In genomic region chr1:21242846-21243245, GRCh38 we compare ENCODE assay signal across 15 cellular contexts. TPM values are rescaled to one million over a fixed set of nuclear protein-coding genes. Genes with fewer than 3 reads are reported as not detected.
DNase-seq lines count a peak whose midpoint lies in the region; FAIRE-seq and TF ChIP-seq lines count a peak whose summit lies in the region.
"Had no signal": no experiment of that assay in that cellular context is flagged by ENCODE, and none has a peak within 500 bp of the region (broad histone marks: within the 10 kb centered on the region; RNA-seq: fewer than 3 reads in every experiment).

No MANE protein-coding gene starts in this region.

- H3K27ac ChIP-seq in OCI-LY7 (ENCODE audit: low read depth, low read length, poor library complexity, severe bottlenecking) = no peak overlapping the region
- H3K27ac ChIP-seq in mesenchymal stem cell (ENCODE audit: low read length, poor library complexity, severe bottlenecking) = no peak overlapping the region
- H3K27ac ChIP-seq: A549 had no signal

- no peak overlapping the region for H2BK120ac ChIP-seq in mesenchymal stem cell (ENCODE audit: low read depth, low read length)

- TF ChIP-seq CTCF in HFFc6 (IDR thresholded peaks at IDR 0.05) (no peak), choroid plexus epithelial cell (conservative IDR thresholded peaks at IDR 0.05; ENCODE audit: low read depth, low read length) (no peak), OCI-LY7 (conservative IDR thresholded peaks at IDR 0.05; ENCODE audit: low read length) (no peak)

- no peak overlapping the region for H2AFZ ChIP-seq in OCI-LY7 (ENCODE audit: low read length)
- no peak overlapping the region for H2AFZ ChIP-seq in mesenchymal stem cell (ENCODE audit: low read depth, low read length)

- H3K23ac ChIP-seq in mesenchymal stem cell (ENCODE audit: low read length in 2 of 2) = no peak overlapping the region

- POLR2A ChIA-PET in OCI-LY7 (lab: Charles Lee) = no interaction called here

- peak overlapping the region; percentile 16; the same call in 1 of the 2 replicates for H3K27ac Mint-ChIP-seq in HFFc6

- no peak overlapping the region for H2BK5ac ChIP-seq in mesenchymal stem cell (ENCODE audit: low read depth, low read length, poor library complexity, severe bottlenecking)

- peak; percentile 21 for DNase-seq in EH (ENCODE audit: low read depth)
- no peak for DNase-seq in HFFc6
- peak; percentile 43 for DNase-seq in RCC 7860 (ENCODE audit: low spot score)
- DNase-seq in choroid plexus epithelial cell (ENCODE audit: low read depth) = peak; percentile 27
- DNase-seq in OCI-LY7 (ENCODE audit: low spot score) = no peak
- no peak for DNase-seq in ureter (ENCODE audit: low spot score)
- no peak for DNase-seq in mesenchymal stem cell
- DNase-seq: BE2C; CD4-positive, alpha-beta memory T cell; DMS79 treated with DMSO at 0.1 percent for 48 hours; GDM1; HCEC 1CT had no signal

- H2BK15ac ChIP-seq in mesenchymal stem cell (ENCODE audit: low read depth, poor library complexity, severe bottlenecking) = no peak overlapping the region

- H3K27me3 ChIP-seq in mesenchymal stem cell (ENCODE audit: control insufficient read depth in 1 of 2, insufficient read depth in 1 of 2, low read length in 2 of 2) = no peaks in the 10 kb centered on the region
- H3K27me3 ChIP-seq: BE2C had no signal

- H3K4me3 ChIP-seq in choroid plexus epithelial cell (ENCODE audit: low read depth, low read length) (no peak overlapping the region), OCI-LY7 (ENCODE audit: low read depth, low read length, poor library complexity, severe bottlenecking) (no peak overlapping the region), mesenchymal stem cell (ENCODE audit: insufficient read depth in 1 of 2, low read depth in 1 of 2, low read length in 2 of 2) (no peak overlapping the region)
- H3K4me3 ChIP-seq: A549 had no signal

- intact Hi-C loops in OCI-LY7 (cut with micrococcal nuclease; ENCODE audit: unreplicated experiment) = no loop called here

- H3K36me3 ChIP-seq in OCI-LY7 (ENCODE audit: insufficient read depth, low read length) (peaks cover 11% of the 10 kb centered on the region; the same call in 1 of the 2 replicates), mesenchymal stem cell (ENCODE audit: control insufficient read depth in 1 of 2, insufficient read depth in 2 of 2, low read depth in 1 of 2, low read length in 2 of 2) (peaks cover 51 to 90% of the 10 kb centered on the region in 2 experiments)

- peak; percentile 50 for FAIRE-seq in RCC 7860 (lab: Jason Lieb, UNC)
- FAIRE-seq: A549, GM12892, H1 had no signal

- CTCF ChIA-PET in OCI-LY7 (lab: Charles Lee; ENCODE audit: unreplicated experiment) = interaction anchor here (1.5 kb wide), 1 partner anchor 12 kb away, joined by 4 read pairs; no protein-coding TSS in a partner anchor

- H4K20me1 ChIP-seq in OCI-LY7 (ENCODE audit: insufficient read depth, low read length) = no peaks in the 10 kb centered on the region

- no peaks in the 10 kb centered on the region for H3K79me2 ChIP-seq in OCI-LY7 (ENCODE audit: insufficient read depth, low read depth, low read length)

- no peak overlapping the region for H3K4me3 Mint-ChIP-seq in HFFc6
- H3K4me3 Mint-ChIP-seq: CD4-positive, alpha-beta memory T cell had no signal

- H3K9me2 ChIP-seq in OCI-LY7 (ENCODE audit: insufficient read depth, low read length) = no peaks in the 10 kb centered on the region

- no peak overlapping the region for H3K9ac ChIP-seq in mesenchymal stem cell (ENCODE audit: low read length)

- H3K27me3 Mint-ChIP-seq in HFFc6 (ENCODE audit: insufficient read depth) = no peaks in the 10 kb centered on the region; the same call in 1 of the 2 replicates
- H3K27me3 Mint-ChIP-seq: CD4-positive, alpha-beta memory T cell had no signal

- no peak overlapping the region for H3K4ac ChIP-seq in mesenchymal stem cell (ENCODE audit: low read depth in 1 of 2, low read length in 2 of 2)

- no peak overlapping the region for H3K14ac ChIP-seq in mesenchymal stem cell (ENCODE audit: low read length in 2 of 2)

- H4K8ac ChIP-seq in mesenchymal stem cell (ENCODE audit: low read length) = no peak overlapping the region

- 100% methylated on average over 2 of the region's 4 CpGs for WGBS in mesenchymal stem cell

- H3K36me3 Mint-ChIP-seq in HFFc6 (ENCODE audit: low read depth) = peaks cover 31% of the 10 kb centered on the region

- no peak overlapping the region for H3K18ac ChIP-seq in mesenchymal stem cell (ENCODE audit: low read depth in 1 of 2, low read length in 2 of 2)

- H3K4me1 ChIP-seq in OCI-LY7 (ENCODE audit: insufficient read depth, low read length, poor library complexity, severe bottlenecking) (no peaks in the 10 kb centered on the region), mesenchymal stem cell (ENCODE audit: control insufficient read depth, insufficient read depth, low read depth, low read length) (peaks cover 47% of the 10 kb centered on the region)
- H3K4me1 ChIP-seq: BE2C had no signal

- no TSS peak for BruUV-seq in OCI-LY7 (replicated peaks; lab: Mats Ljungman, UMichigan)

- H4K91ac ChIP-seq in mesenchymal stem cell (ENCODE audit: low read length) = no peak overlapping the region

- H3K9me3 Mint-ChIP-seq in HFFc6 = no peaks in the 10 kb centered on the region
- H3K9me3 Mint-ChIP-seq: CD4-positive, alpha-beta memory T cell had no signal

- no peak overlapping the region for H3K4me2 ChIP-seq in OCI-LY7 (ENCODE audit: low read length)
- H3K4me2 ChIP-seq in mesenchymal stem cell (ENCODE audit: low read length, poor library complexity, severe bottlenecking) = no peak overlapping the region
- H3K4me2 ChIP-seq: A549 had no signal

- peaks cover 9% of the 10 kb centered on the region for H3K79me1 ChIP-seq in mesenchymal stem cell (replicated peaks; ENCODE audit: low read length, poor library complexity, severe bottlenecking)

- H2BK12ac ChIP-seq in mesenchymal stem cell (ENCODE audit: low read length in 2 of 2) = no peak overlapping the region

- H2AK5ac ChIP-seq in mesenchymal stem cell (ENCODE audit: low read length, severe bottlenecking) = no peak overlapping the region

- H3K4me1 Mint-ChIP-seq in HFFc6 (ENCODE audit: low read depth) = peaks cover 49% of the 10 kb centered on the region

- H3K9me3 ChIP-seq in OCI-LY7 (ENCODE audit: low read length) (no peaks in the 10 kb centered on the region), mesenchymal stem cell (ENCODE audit: control insufficient read depth, low read length) (no peaks in the 10 kb centered on the region)
- H3K9me3 ChIP-seq: A549, BE2C had no signal

RNA-seq across cellular contexts. Expression of gene ECE1, which starts 47.4 kb away (rescaled TPM):
- total RNA-seq in HFFc6 (2021; fragmentation: NEBNext Ultra II Directional; extraction: Animal tissue kit (Norgen Biotek cat#: 25700)) = 100 to 1,000 TPM; 116 to 134 (median 124) TPM
- 13.5 and 20.0 TPM in 2 replicates for total RNA-seq in OCI-LY7 (2014; rRNA removed; shearing (Covaris generic))
- total RNA-seq in OCI-LY7 (2022) (25.3 and 32.8 TPM in 2 replicates), ureter (131 TPM)
- 229 TPM for polyA plus RNA-seq in mesenchymal stem cell (2013, experiment 1 of 2)
- 222 TPM for polyA plus RNA-seq in mesenchymal stem cell (2013, experiment 2 of 2)

Comparison
In these comparisons a context has a peak if more than half of its experiments do, and no peak if none do; other contexts are left out.
1. DNase-seq: peak in EH (single experiment), RCC 7860 (single experiment) and choroid plexus epithelial cell (single experiment); none in HFFc6 (single experiment), OCI-LY7 (single experiment), ureter (single experiment) and mesenchymal stem cell (single experiment).